In genomic region chr14:42222924-42223471, GRCh38 we compare ENCODE assay signal across 8 cellular contexts.
DNase-seq lines count a peak whose midpoint lies in the region; ATAC-seq and TF ChIP-seq lines count a peak whose summit lies in the region.

No MANE protein-coding gene starts in this region.

- no peak overlapping the region for H3K27ac Mint-ChIP-seq in Calu3 (ENCODE audit: unreplicated experiment)

- H3K27me3 Mint-ChIP-seq in Calu3 (ENCODE audit: unreplicated experiment): no peaks in the 10 kb centered on the region

- intact Hi-C loops in Calu3 (cut with micrococcal nuclease; ENCODE audit: unreplicated experiment): no loop called here

- TF ChIP-seq CTCF in astrocyte of the spinal cord (IDR thresholded peaks at IDR 0.05; ENCODE audit: low read depth, low read length) (no peak), Calu3 (IDR thresholded peaks at IDR 0.05; ENCODE audit: unreplicated experiment) (no peak)

- H3K4me1 Mint-ChIP-seq in Calu3 (ENCODE audit: low read depth, unreplicated experiment): no peaks in the 10 kb centered on the region

- DNase-seq in NCI-H1436 treated with DMSO at 0.1 percent for 48 hours (lab: John Stamatoyannopoulos, UW): peak; percentile 89
- DNase-seq in astrocyte of the spinal cord (ENCODE audit: low read depth, low spot score): peak; percentile 82
- DNase-seq in putamen (ENCODE audit: low spot score): peak; percentile 2
- DNase-seq in NCI-H2227 (lab: John Stamatoyannopoulos, UW; ENCODE audit: unreplicated experiment): no peak
- no peak for DNase-seq in activated naive CD4-positive, alpha-beta T cell treated with anti-CD3 and anti-CD28 coated beads, Interleukin-2, amount 50 U/mL, for 16 hours
- DNase-seq in Calu3: no peak

- no peaks in the 10 kb centered on the region for H3K36me3 Mint-ChIP-seq in Calu3 (ENCODE audit: insufficient read depth, unreplicated experiment)

- CTCF ChIA-PET in Calu3 (lab: Charles Lee): no interaction called here

- no TSS peak for BruUV-seq in Calu3 (replicated peaks; lab: Mats Ljungman, UMichigan)

- in situ Hi-C loops in astrocyte of the spinal cord (cut with HindIII; ENCODE audit: low sequenced_read_pairs): no loop called here

- H3K9me3 Mint-ChIP-seq in Calu3 (ENCODE audit: low read depth, unreplicated experiment): no peaks in the 10 kb centered on the region

- H3K4me3 ChIP-seq in astrocyte of the spinal cord (ENCODE audit: low read depth, low read length): no peak overlapping the region

- ATAC-seq in GM18508 (IDR thresholded peaks at IDR 0.05; ENCODE audit: insufficient read depth, unreplicated experiment): peak; percentile 90
- ATAC-seq in HG02610 (IDR thresholded peaks at IDR 0.05; ENCODE audit: unreplicated experiment): peak; percentile 93

- no peak overlapping the region for H3K4me3 Mint-ChIP-seq in Calu3 (ENCODE audit: low read depth, unreplicated experiment)

Comparison
In these comparisons a context has a peak if more than half of its experiments do, and no peak if none do; other contexts are left out.
1. DNase-seq: peak in NCI-H1436 treated with DMSO at 0.1 percent for 48 hours (single experiment), astrocyte of the spinal cord (single experiment) and putamen (single experiment); none in NCI-H2227 (single experiment), activated naive CD4-positive, alpha-beta T cell treated with anti-CD3 and anti-CD28 coated beads, Interleukin-2, amount 50 U/mL, for 16 hours (single experiment) and Calu3 (single experiment).